In the genomic region with DNA sequence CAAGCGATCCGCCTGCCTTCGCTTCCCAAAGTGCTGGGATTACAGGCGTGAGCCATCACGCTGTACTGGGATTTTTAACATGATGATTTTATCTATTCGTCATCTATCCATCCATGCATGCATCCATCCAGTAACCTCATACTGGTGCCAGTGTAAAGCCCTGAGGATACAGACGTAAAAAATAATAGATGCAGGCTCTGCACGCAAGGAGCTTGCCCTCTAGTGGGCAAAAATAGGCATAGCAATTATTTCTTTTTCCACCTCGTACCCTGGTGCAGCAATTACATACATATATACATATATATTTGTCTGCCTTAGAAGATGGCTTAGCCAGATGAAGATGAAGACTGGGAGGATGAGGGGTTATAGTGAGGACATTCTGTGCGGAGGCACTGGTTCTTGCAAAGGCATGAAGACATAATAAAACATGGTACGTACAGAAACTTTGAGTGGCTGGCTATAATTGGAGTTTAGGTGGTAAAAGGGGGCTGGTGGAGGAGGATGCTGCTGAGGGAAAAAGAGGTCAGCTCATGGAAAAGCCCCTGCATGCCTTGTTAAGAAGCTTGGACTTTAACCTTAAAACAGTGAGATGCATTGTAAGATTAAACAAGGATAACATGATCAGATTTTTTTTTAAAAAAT, we compare ENCODE assay signal across 9 cellular contexts. TPM values are rescaled to one million over a fixed set of nuclear protein-coding genes. Genes with fewer than 3 reads are reported as not detected.
DNase-seq lines count a peak whose midpoint lies in the region; ATAC-seq and TF ChIP-seq lines count a peak whose summit lies in the region.
"Had no signal": no experiment of that assay in that cellular context is flagged by ENCODE, and none has a peak within 500 bp of the region (broad histone marks: within the 10 kb centered on the region; RNA-seq: fewer than 3 reads in every experiment).

No MANE protein-coding gene starts in this region.

- ATAC-seq in natural killer cell: peak; percentile 68 to 83 (median 79)
- ATAC-seq in HG02840 (IDR thresholded peaks at IDR 0.05; ENCODE audit: low FRiP score, unreplicated experiment): no peak

- H3K27ac Mint-ChIP-seq in natural killer cell: no peak overlapping the region

- TF ChIP-seq POLR2A in erythroblast (IDR thresholded peaks at IDR 0.05; ENCODE audit: low read length): no peak

- H3K4me3 Mint-ChIP-seq in natural killer cell: no peak overlapping the region
- H3K4me3 Mint-ChIP-seq: IgD-negative memory B cell had no signal

- in situ Hi-C loops in SK-MEL-5 (cut with HindIII; ENCODE audit: low pct_unique_long_range_greater_than_20kb, low sequenced_read_pairs): no loop called here

- H3K27me3 Mint-ChIP-seq in natural killer cell (ENCODE audit: low read depth in 2 of 2): peaks cover 0 to 8% of the 10 kb centered on the region in 2 donors
- H3K27me3 Mint-ChIP-seq: IgD-negative memory B cell had no signal

- peak; percentile 71 for TF ChIP-seq CTCF in GM12874 (IDR thresholded peaks at IDR 0.05; ENCODE audit: insufficient read depth, low read depth, low read length)
- TF ChIP-seq CTCF in natural killer cell (IDR thresholded peaks at IDR 0.05): peak; percentile 96

- DNase-seq in Ammon's horn (ENCODE audit: low spot score): peak; percentile 31
- peak; percentile 63 for DNase-seq in LoVo (ENCODE audit: low spot score)
- DNase-seq in SK-MEL-5 (ENCODE audit: low read depth, low spot score): peak; percentile 84
- peak; percentile 55 to 70 for DNase-seq in erythroblast (lab: John Stamatoyannopoulos, UW)
- DNase-seq in natural killer cell: no peak
- DNase-seq in stimulated activated CD4-positive, alpha-beta T cell treated with anti-CD3 and anti-CD28 coated beads, Interleukin-1b, Interleukin-23, amount 100 ng/mL, for 48 hours: no peak

- H3K9me3 Mint-ChIP-seq in natural killer cell: no peaks in the 10 kb centered on the region
- H3K9me3 Mint-ChIP-seq: IgD-negative memory B cell had no signal

- intact Hi-C loops in natural killer cell (cut with micrococcal nuclease): loop anchor here (5.0 kb wide), 1 partner anchor 45 kb away; a partner anchor contains a TSS

- H3K36me3 Mint-ChIP-seq in natural killer cell: no peaks in the 10 kb centered on the region

- no peaks in the 10 kb centered on the region for H3K4me1 Mint-ChIP-seq in natural killer cell

RNA-seq across cellular contexts. Expression of a gene that starts 19.6 kb away (rescaled TPM):
- 13.3 and 17.4 TPM in 2 replicates for total RNA-seq in SK-MEL-5 (2014; rRNA removed; shearing (Covaris generic))
- polyA plus RNA-seq in SK-MEL-5 (2015; cell fraction: cytosol; rRNA removed): 26.7 and 28.9 TPM in 2 replicates
- polyA plus RNA-seq in SK-MEL-5 (2015; cell fraction: nucleus; rRNA removed): 11.0 and 11.7 TPM in 2 replicates
- 10 to 100 TPM; 21.4 to 24.1 (median 22.4) TPM for total RNA-seq in natural killer cell

RNA-seq across cellular contexts. Expression of a gene that starts 44.6 kb away (rescaled TPM):
- total RNA-seq in SK-MEL-5 (2014; rRNA removed; shearing (Covaris generic)): 25.2 and 27.3 TPM in 2 replicates
- polyA plus RNA-seq in SK-MEL-5 (2015; cell fraction: cytosol; rRNA removed): 11.5 and 13.8 TPM in 2 replicates
- 18.2 and 28.9 TPM in 2 replicates for polyA plus RNA-seq in SK-MEL-5 (2015; cell fraction: nucleus; rRNA removed)
- total RNA-seq in natural killer cell: 10 to 100 TPM; 29.9 to 43.7 (median 33.4) TPM

Comparison
In these comparisons a context has a peak if more than half of its experiments do, and no peak if none do; other contexts are left out.
1. DNase-seq: peak in Ammon's horn (single experiment), LoVo (single experiment), SK-MEL-5 (single experiment) and erythroblast (2 of 2); none in natural killer cell (single experiment) and stimulated activated CD4-positive, alpha-beta T cell treated with anti-CD3 and anti-CD28 coated beads, Interleukin-1b, Interleukin-23, amount 100 ng/mL, for 48 hours (single experiment).